ENCODE assay signal across 9 cellular contexts in genomic region chr11:30585892-30586250, GRCh38. TPM values are rescaled to one million over a fixed set of nuclear protein-coding genes. Genes with fewer than 3 reads are reported as not detected.
DNase-seq lines count a peak whose midpoint lies in the region; ATAC-seq, FAIRE-seq and TF ChIP-seq lines count a peak whose summit lies in the region.
"Had no signal": no experiment of that assay in that cellular context is flagged by ENCODE, and none has a peak within 500 bp of the region (broad histone marks: within the 10 kb centered on the region; RNA-seq: fewer than 3 reads in every experiment).

No MANE protein-coding gene starts in this region.

- H3K18ac ChIP-seq in H9 (ENCODE audit: insufficient read length, low read depth, low read length): no peak overlapping the region

- no CpG with 5 or more reads among the region's 42 CpGs for WGBS in H9 (ENCODE audit: extremely low coverage, insufficient read length, low lambda C conversion rate)

- no peak overlapping the region for H3K23ac ChIP-seq in H9 (ENCODE audit: insufficient read length, low read depth, low read length)

- no peak overlapping the region for H3K56ac ChIP-seq in H9 (ENCODE audit: insufficient read length, low read depth, low read length)

- H4K91ac ChIP-seq in H9 (ENCODE audit: insufficient read length, low read depth, low read length): no peak overlapping the region

- H3K4me3 Mint-ChIP-seq in H9: peak overlapping the region; percentile 55 to 82

- H4K5ac ChIP-seq in H9 (ENCODE audit: insufficient read length, low read depth, low read length): no peak overlapping the region

- H2AK5ac ChIP-seq in H9 (ENCODE audit: insufficient read length, low read length): no peak overlapping the region

- peaks cover 19 to 29% of the 10 kb centered on the region in 2 experiments for H3K4me1 Mint-ChIP-seq in H9

- H3K36me3 Mint-ChIP-seq in H9 (ENCODE audit: insufficient read depth in 1 of 3, low read depth in 3 of 3): no peaks in the 10 kb centered on the region; a peak in 1 of 7 replicates

- peak overlapping the region; percentile 85 for H3K4me2 ChIP-seq in H9 (ENCODE audit: insufficient read depth, insufficient read length, low read length)

- no peak overlapping the region for H3T11ph ChIP-seq in H9 (ENCODE audit: low read length)

- no peak overlapping the region for H2BK5ac ChIP-seq in H9 (ENCODE audit: insufficient read length, low read length)

- no peak overlapping the region for H2BK20ac ChIP-seq in H9 (ENCODE audit: low read depth, low read length, poor library complexity, severe bottlenecking)

- H3K23me2 ChIP-seq in H9 (ENCODE audit: insufficient read length, low read depth, low read length, poor library complexity, severe bottlenecking): peaks cover 21% of the 10 kb centered on the region

- ATAC-seq in GM18517 (IDR thresholded peaks at IDR 0.05; ENCODE audit: unreplicated experiment): peak; percentile 22
- ATAC-seq in omental fat pad (ENCODE audit: low FRiP score): peak; percentile 41

- peak; percentile 51 for DNase-seq in H9
- peak; percentile 28 for DNase-seq in SK-MEL-5 (ENCODE audit: low read depth, low spot score)
- peak; percentile 15 for DNase-seq in globus pallidus (ENCODE audit: low spot score)
- no peak for DNase-seq in omental fat pad (ENCODE audit: low spot score)
- no peak for DNase-seq in DMS153 treated with DMSO at 0.1 percent for 48 hours (lab: John Stamatoyannopoulos, UW; ENCODE audit: unreplicated experiment)
- no peak for DNase-seq in RCC 7860 (ENCODE audit: low spot score)
- no peak for DNase-seq in NCI-H1694 treated with DMSO at 0.1 percent for 48 hours (lab: John Stamatoyannopoulos, UW)

- no peak overlapping the region for H3K9ac ChIP-seq in H9 (ENCODE audit: extremely low read depth, insufficient read length, low read length)

- H2AFZ ChIP-seq in H9 (ENCODE audit: low read length): no peak overlapping the region

- FAIRE-seq in RCC 7860 (lab: Jason Lieb, UNC): no peak

- no peaks in the 10 kb centered on the region; a peak in 1 of 5 replicates for H3K9me3 Mint-ChIP-seq in H9

- in situ Hi-C loops in SK-MEL-5 (cut with HindIII; ENCODE audit: low pct_unique_long_range_greater_than_20kb, low sequenced_read_pairs): no loop called here

- peaks cover 64% of the 10 kb centered on the region for H3K27me3 Mint-ChIP-seq in H9 (ENCODE audit: low read depth)

- no peak overlapping the region for H3K4ac ChIP-seq in H9 (ENCODE audit: low read depth, low read length)

- H4K20me1 ChIP-seq in H9 (ENCODE audit: control insufficient read depth, insufficient read depth, insufficient read length): no peaks in the 10 kb centered on the region

- H3K4me1 ChIP-seq in H9 (ENCODE audit: insufficient read depth, low read length): peaks cover 4% of the 10 kb centered on the region; the same call in 1 of the 2 replicates

- no peak overlapping the region for H4K8ac ChIP-seq in H9 (replicated peaks; ENCODE audit: insufficient read length, low read depth, low read length)

- H3K9me3 ChIP-seq in H9 (ENCODE audit: control insufficient read depth, low read depth, low read length): no peaks in the 10 kb centered on the region

- no peak for TF ChIP-seq CTCF in H9 (conservative IDR thresholded peaks at IDR 0.05)
- TF ChIP-seq CTCF in omental fat pad (IDR thresholded peaks at IDR 0.05): no peak

- H3K14ac ChIP-seq in H9 (ENCODE audit: insufficient read depth, low read length): no peak overlapping the region; the same call in 1 of the 2 replicates

- peak overlapping the region; percentile 78 for H2BK12ac ChIP-seq in H9 (ENCODE audit: insufficient read length, low read depth, low read length)

- H3K79me2 ChIP-seq in H9 (ENCODE audit: insufficient read depth, low read length): peaks cover 2% of the 10 kb centered on the region; the same call in 1 of the 2 replicates

- no peak overlapping the region for H2BK15ac ChIP-seq in H9 (ENCODE audit: low read depth, low read length)

- no peak overlapping the region for H3K27ac ChIP-seq in H9 (ENCODE audit: insufficient read length, low read depth, low read length)

- H3K27me3 ChIP-seq in H9 (ENCODE audit: insufficient read depth, low read length): peaks cover 7% of the 10 kb centered on the region; the same call in 1 of the 2 replicates

- no peak overlapping the region for H3K27ac Mint-ChIP-seq in H9

- H2BK120ac ChIP-seq in H9 (ENCODE audit: low read depth, low read length, poor library complexity, severe bottlenecking): no peak overlapping the region

- H3K79me1 ChIP-seq in H9 (ENCODE audit: insufficient read depth, low read depth, low read length, poor library complexity, severe bottlenecking): no peaks in the 10 kb centered on the region

RNA-seq across cellular contexts. Expression of gene MPPED2, which starts 0.3 kb away (rescaled TPM):
- total RNA-seq in H9 (2021): 2.6 and 4.7 TPM in 2 replicates
- 2.6 and 3.7 TPM in 2 replicates for total RNA-seq in SK-MEL-5 (2014; rRNA removed; shearing (Covaris generic))
- polyA plus RNA-seq in SK-MEL-5 (2015; cell fraction: cytosol; rRNA removed): 5.2 and 10.5 TPM in 2 replicates
- polyA plus RNA-seq in SK-MEL-5 (2015; cell fraction: nucleus; rRNA removed): 8.0 and 14.4 TPM in 2 replicates
- 10 to 100 TPM in 2 of 4 donors, 1 to 10 TPM in 2; 5.6 to 12.0 (median 8.7) TPM for total RNA-seq in omental fat pad
- total RNA-seq: T-helper 2 cell treated with Interferon-gamma antibody and Interleukin-4, amounts not matched to agents 100 ng/mL and 5 ng/mL, for 36 hours had no signal

Comparison
In these comparisons a context has a peak if more than half of its experiments do, and no peak if none do; other contexts are left out.
1. DNase-seq: peak in H9 (single experiment), SK-MEL-5 (single experiment) and globus pallidus (single experiment); none in omental fat pad (single experiment), DMS153 treated with DMSO at 0.1 percent for 48 hours (single experiment), RCC 7860 (single experiment) and NCI-H1694 treated with DMSO at 0.1 percent for 48 hours (single experiment).